In the genomic region with DNA sequence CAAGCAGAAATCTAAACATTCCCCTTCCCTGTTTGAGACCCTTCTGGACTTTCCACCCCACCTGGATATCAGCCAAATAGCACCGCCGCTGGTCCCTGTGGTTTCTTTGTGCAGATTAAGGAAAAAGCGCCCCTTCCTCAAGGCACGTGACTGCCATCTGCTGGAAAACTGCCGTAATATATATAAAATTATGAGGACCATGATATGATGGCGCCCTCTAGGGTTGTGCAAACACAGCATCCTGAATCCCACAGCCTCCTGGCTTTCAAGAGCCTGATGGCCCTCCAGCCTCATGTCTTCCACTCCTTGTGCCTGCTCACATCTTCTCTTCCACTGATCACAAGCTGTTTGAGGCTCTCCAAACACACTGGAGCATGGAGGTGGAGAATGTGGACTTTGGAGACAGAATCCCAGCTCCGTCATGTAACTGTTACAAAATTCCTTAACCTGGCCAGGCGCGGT, we compare ENCODE assay signal across 8 cellular contexts.
DNase-seq lines count a peak whose midpoint lies in the region; ATAC-seq and TF ChIP-seq lines count a peak whose summit lies in the region.

No MANE protein-coding gene starts in this region.

- CTCF ChIA-PET in CD4-positive, alpha-beta memory T cell (lab: Charles Lee; ENCODE audit: partially characterized antibody) = no interaction called here
- CTCF ChIA-PET in HCT116 (lab: Charles Lee) = interaction anchor here (1.6 kb wide), 1 partner anchor 10 kb away, joined by 3 read pairs; no protein-coding TSS in a partner anchor

- H3K4me2 ChIP-seq in HCT116 (ENCODE audit: low read length) = peak overlapping the region; percentile 34; the same call in 1 of the 2 replicates

- H3K9me3 Mint-ChIP-seq in CD4-positive, alpha-beta memory T cell = no peaks in the 10 kb centered on the region
- no peaks in the 10 kb centered on the region for H3K9me3 Mint-ChIP-seq in activated T-helper 1 cell treated with anti-CD3 and anti-CD28 coated beads, Interleukin-12 subunit alpha, Interleukin-12 subunit beta, Interleukin-2, Interleukin-4 antibody, amounts not matched to agents 30 ng/mL and 10 ng/mL and 1 ng/mL, durations not matched to agents 14 hours and 24 hours and 36 hours

- peaks cover 10 to 14% of the 10 kb centered on the region in 2 donors for H3K27me3 Mint-ChIP-seq in CD4-positive, alpha-beta memory T cell
- peaks cover 16% of the 10 kb centered on the region for H3K27me3 Mint-ChIP-seq in activated T-helper 1 cell treated with anti-CD3 and anti-CD28 coated beads, Interleukin-12 subunit alpha, Interleukin-12 subunit beta, Interleukin-2, Interleukin-4 antibody, amounts not matched to agents 30 ng/mL and 10 ng/mL and 1 ng/mL, durations not matched to agents 14 hours and 24 hours and 36 hours (ENCODE audit: insufficient read depth)

- BruUV-seq in HCT116 (replicated peaks; lab: Mats Ljungman, UMichigan) = no TSS peak

- no peaks in the 10 kb centered on the region for H3K36me3 ChIP-seq in CD4-positive, alpha-beta memory T cell (ENCODE audit: insufficient read depth, low read length)
- H3K36me3 ChIP-seq in HCT116 (ENCODE audit: control insufficient read depth in 1 of 2, insufficient read depth in 2 of 2, low read length in 2 of 2) = no peaks in the 10 kb centered on the region
- no peaks in the 10 kb centered on the region for H3K36me3 ChIP-seq in iPS-20b (ENCODE audit: insufficient read depth, low read depth, low read length)

- no peaks in the 10 kb centered on the region for H3K27me3 ChIP-seq in CD4-positive, alpha-beta memory T cell (ENCODE audit: insufficient read depth, low read length)
- no peaks in the 10 kb centered on the region for H3K27me3 ChIP-seq in HCT116 (ENCODE audit: insufficient read depth, low read length)
- H3K27me3 ChIP-seq in iPS-20b (ENCODE audit: insufficient read depth, low read length) = no peaks in the 10 kb centered on the region

- H3K9me2 ChIP-seq in HCT116 (ENCODE audit: insufficient read depth) = no peaks in the 10 kb centered on the region

- no peak overlapping the region for H3K27ac Mint-ChIP-seq in CD4-positive, alpha-beta memory T cell
- peak overlapping the region; percentile 59 for H3K27ac Mint-ChIP-seq in activated T-helper 1 cell treated with anti-CD3 and anti-CD28 coated beads, Interleukin-12 subunit alpha, Interleukin-12 subunit beta, Interleukin-2, Interleukin-4 antibody, amounts not matched to agents 30 ng/mL and 10 ng/mL and 1 ng/mL, durations not matched to agents 14 hours and 24 hours and 36 hours

- intact Hi-C loops in CD4-positive, alpha-beta memory T cell (cut with micrococcal nuclease) = no loop called here
- intact Hi-C loops in HCT116 (cut with micrococcal nuclease) = loop anchor here (2.0 kb wide), 1 partner anchor 143 kb away; no protein-coding TSS in a partner anchor
- intact Hi-C loops in activated T-helper 1 cell treated with anti-CD3 and anti-CD28 coated beads, Interleukin-12 subunit alpha, Interleukin-12 subunit beta, Interleukin-2, Interleukin-4 antibody, amounts not matched to agents 30 ng/mL and 10 ng/mL and 1 ng/mL, durations not matched to agents 14 hours and 24 hours and 36 hours (cut with micrococcal nuclease) = loop anchor here (1.0 to 10.0 kb wide), 2 partner anchors 73 to 144 kb away; no protein-coding TSS in a partner anchor

- peaks cover 3 to 7% (median 4%) of the 10 kb centered on the region in 4 donors for H3K4me1 Mint-ChIP-seq in CD4-positive, alpha-beta memory T cell
- peaks cover 32% of the 10 kb centered on the region for H3K4me1 Mint-ChIP-seq in activated T-helper 1 cell treated with anti-CD3 and anti-CD28 coated beads, Interleukin-12 subunit alpha, Interleukin-12 subunit beta, Interleukin-2, Interleukin-4 antibody, amounts not matched to agents 30 ng/mL and 10 ng/mL and 1 ng/mL, durations not matched to agents 14 hours and 24 hours and 36 hours (ENCODE audit: low read depth)

- peak; percentile 98 for TF ChIP-seq RAD21 in HCT116 (IDR thresholded peaks at IDR 0.05; ENCODE audit: low read depth)

- POLR2A ChIA-PET in CD4-positive, alpha-beta memory T cell (lab: Charles Lee; ENCODE audit: partially characterized antibody) = no interaction called here
- POLR2A ChIA-PET in HCT116 (lab: Charles Lee) = no interaction called here

- peak overlapping the region; percentile 94 for H2AFZ ChIP-seq in HCT116 (ENCODE audit: low read depth, low read length, poor library complexity, severe bottlenecking)

- RAD21 ChIA-PET in HCT116 (lab: Charles Lee; ENCODE audit: low non-redundant PET in 1 of 2, low total read pairs in 2 of 2, uncharacterized antibody in 2 of 2, unreplicated experiment in 2 of 2) = no interaction called here

- peak; percentile 80 to 100 (median 98) for TF ChIP-seq CTCF in HCT116 (IDR thresholded peaks at IDR 0.05 in 2 of 3, conservative IDR thresholded peaks at IDR 0.05 in 1 of 3; ENCODE audit: borderline replicate concordance in 1 of 3, insufficient read depth in 1 of 3, low read depth in 2 of 3, low read length in 2 of 3)

- no peaks in the 10 kb centered on the region for H3K9me3 ChIP-seq in CD4-positive, alpha-beta memory T cell (ENCODE audit: control insufficient read depth in 1 of 2, low read length in 2 of 2)
- H3K9me3 ChIP-seq in HCT116 (ENCODE audit: control insufficient read depth in 1 of 2, insufficient read depth in 1 of 2, low read depth in 1 of 2, low read length in 2 of 2) (no peaks in the 10 kb centered on the region), iPS-20b (ENCODE audit: insufficient read depth, low read depth, low read length) (no peaks in the 10 kb centered on the region)

- ATAC-seq in HCT116 = peak; percentile 89
- ATAC-seq in HG02678 (IDR thresholded peaks at IDR 0.05; ENCODE audit: unreplicated experiment) = no peak

- H3K4me3 Mint-ChIP-seq in CD4-positive, alpha-beta memory T cell = peak overlapping the region in 1 of 8 donors; percentile 52
- H3K4me3 Mint-ChIP-seq in activated T-helper 1 cell treated with anti-CD3 and anti-CD28 coated beads, Interleukin-12 subunit alpha, Interleukin-12 subunit beta, Interleukin-2, Interleukin-4 antibody, amounts not matched to agents 30 ng/mL and 10 ng/mL and 1 ng/mL, durations not matched to agents 14 hours and 24 hours and 36 hours = peak overlapping the region; percentile 56

- H3K4me3 ChIP-seq in CD4-positive, alpha-beta memory T cell (ENCODE audit: low read length in 2 of 2) = no peak overlapping the region
- no peak overlapping the region for H3K4me3 ChIP-seq in HCT116 (replicated peaks in 1 of 2; ENCODE audit: low read depth in 1 of 2, low read length in 2 of 2)
- H3K4me3 ChIP-seq in iPS-20b (ENCODE audit: low read length) = peak overlapping the region; percentile 34; the same call in 1 of the 2 replicates

- H3K9ac ChIP-seq in HCT116 (ENCODE audit: low read length) (no peak overlapping the region), iPS-20b (ENCODE audit: low read depth, low read length) (peak overlapping the region; percentile 35; the same call in 1 of the 2 replicates)

- no peaks in the 10 kb centered on the region for H3K4me1 ChIP-seq in CD4-positive, alpha-beta memory T cell (ENCODE audit: insufficient read depth, low read length)
- H3K4me1 ChIP-seq in HCT116 (ENCODE audit: control insufficient read depth in 1 of 2, insufficient read depth in 2 of 2, low read length in 2 of 2) (peaks cover 0 to 4% of the 10 kb centered on the region in 2 experiments; a peak in 1 of 4 replicates), iPS-20b (ENCODE audit: insufficient read depth, low read length) (no peaks in the 10 kb centered on the region; the same call in 1 of the 2 replicates)

- H3K36me3 Mint-ChIP-seq in CD4-positive, alpha-beta memory T cell = no peaks in the 10 kb centered on the region
- no peaks in the 10 kb centered on the region for H3K36me3 Mint-ChIP-seq in activated T-helper 1 cell treated with anti-CD3 and anti-CD28 coated beads, Interleukin-12 subunit alpha, Interleukin-12 subunit beta, Interleukin-2, Interleukin-4 antibody, amounts not matched to agents 30 ng/mL and 10 ng/mL and 1 ng/mL, durations not matched to agents 14 hours and 24 hours and 36 hours (ENCODE audit: low read depth)

- TF ChIP-seq POLR2A in HCT116 (IDR thresholded peaks at IDR 0.05; ENCODE audit: borderline replicate concordance, extremely low read depth, insufficient read depth, insufficient read length) = no peak

- peak in 3 of 5 donors; percentile 2 to 15 (median 12) for DNase-seq in CD4-positive, alpha-beta memory T cell
- DNase-seq in HCT116 (ENCODE audit: low read depth, low spot score) (peak; percentile 63), NCI-H82 (lab: John Stamatoyannopoulos, UW) (peak; percentile 82)
- DNase-seq in activated T-helper 1 cell treated with anti-CD3 and anti-CD28 coated beads, Interleukin-12 subunit alpha, Interleukin-12 subunit beta, Interleukin-2, Interleukin-4 antibody, amounts not matched to agents 30 ng/mL and 10 ng/mL and 1 ng/mL, durations not matched to agents 14 hours and 24 hours and 36 hours (ENCODE audit: low spot score) = peak; percentile 23
- DNase-seq in stimulated activated CD4-positive, alpha-beta T cell treated with anti-CD3 and anti-CD28 coated beads, TNF-alpha, amount 100 ng/mL, for 48 hours (ENCODE audit: low read depth in 3 of 3) = peak; percentile 8 to 58 (median 15)
- no peak for DNase-seq in activated effector memory CD4-positive, alpha-beta T cell treated with anti-CD3 and anti-CD28 coated beads, Interleukin-2, amount 50 U/mL, for 16 hours

- H4K20me1 ChIP-seq in HCT116 (ENCODE audit: insufficient read depth) = no peaks in the 10 kb centered on the region

- no peaks in the 10 kb centered on the region for H3K79me2 ChIP-seq in HCT116 (ENCODE audit: insufficient read depth, low read length)

- no peak overlapping the region for H3K27ac ChIP-seq in CD4-positive, alpha-beta memory T cell (ENCODE audit: low read depth, low read length)
- H3K27ac ChIP-seq in HCT116 (ENCODE audit: low read depth, low read length) (no peak overlapping the region), iPS-20b (ENCODE audit: low read length) (no peak overlapping the region)

TF ChIP-seq in HCT116, 20 proteins besides CTCF, POLR2A, EP300 and RAD21:
- TF ChIP-seq SRF (IDR thresholded peaks at IDR 0.05; ENCODE audit: low read depth) (no peak), TCF7L2 (IDR thresholded peaks at IDR 0.05; ENCODE audit: borderline replicate concordance, extremely low read depth, insufficient read depth, insufficient read length) (no peak), ELF1 (IDR thresholded peaks at IDR 0.05; ENCODE audit: borderline replicate concordance, low read depth) (no peak), EZH2phosphoT487 (IDR thresholded peaks at IDR 0.05; ENCODE audit: borderline replicate concordance) (no peak), SP1 (IDR thresholded peaks at IDR 0.05; ENCODE audit: low read depth) (no peak), FOSL1 (IDR thresholded peaks at IDR 0.05; ENCODE audit: low read depth) (no peak), CEBPB (IDR thresholded peaks at IDR 0.05; ENCODE audit: low read depth) (no peak), EZH2 (IDR thresholded peaks at IDR 0.05) (no peak)
